9 cellular contexts compared by ENCODE assay signal in genomic region chr10:81874878-81875679, GRCh38. TPM values are rescaled to one million over a fixed set of nuclear protein-coding genes. Genes with fewer than 3 reads are reported as not detected.
DNase-seq lines count a peak whose midpoint lies in the region; ATAC-seq and TF ChIP-seq lines count a peak whose summit lies in the region.
"Had no signal": no experiment of that assay in that cellular context is flagged by ENCODE, and none has a peak within 500 bp of the region (broad histone marks: within the 10 kb centered on the region; RNA-seq: fewer than 3 reads in every experiment).

TSS of gene NRG3 (plus strand) at chr10:81875194.

- H3K36me3 ChIP-seq in GM06990 (ENCODE audit: control insufficient read depth, insufficient read depth, low read length) (no peaks in the 10 kb centered on the region), osteoblast (ENCODE audit: insufficient read depth, low read length) (no peaks in the 10 kb centered on the region)

- H3K4me1 Mint-ChIP-seq in endothelial cell (ENCODE audit: unreplicated experiment): peaks cover 16% of the 10 kb centered on the region

- peak within 1 kb of the TSS; percentile 95 for H3K4me3 Mint-ChIP-seq in endothelial cell (ENCODE audit: unreplicated experiment)

- TF ChIP-seq CTCF in GM06990 (IDR thresholded peaks at IDR 0.05; ENCODE audit: insufficient read depth, low read length, poor library complexity, severe bottlenecking) (no peak), endothelial cell (IDR thresholded peaks at IDR 0.05; ENCODE audit: unreplicated experiment) (no peak), osteoblast (IDR thresholded peaks at IDR 0.05; ENCODE audit: extremely low read depth, low read depth, low read length) (no peak)

- H3K9me3 ChIP-seq in osteoblast (ENCODE audit: low read depth, low read length): no peaks in the 10 kb centered on the region

- no peak within 1 kb of the TSS for H2AFZ ChIP-seq in osteoblast (ENCODE audit: low read length)

- DNase-seq in GM06990 (ENCODE audit: extremely low read depth, insufficient read length): peak; percentile 5
- peak; percentile 49 for DNase-seq in endothelial cell (ENCODE audit: low spot score)
- peak; percentile 34 for DNase-seq in osteoblast (ENCODE audit: insufficient read length, low spot score, missing footprints)
- DNase-seq in ureter (ENCODE audit: low spot score): no peak
- DNase-seq in activated CD8-positive, alpha-beta memory T cell treated with anti-CD3 and anti-CD28 coated beads for 24 hours: no peak
- DNase-seq: SHP77 had no signal

- no peaks in the 10 kb centered on the region for H3K27me3 ChIP-seq in GM06990 (replicated peaks; ENCODE audit: control insufficient read depth, insufficient read depth, low read length)
- H3K27me3 ChIP-seq in osteoblast (ENCODE audit: insufficient read depth, low read length): peaks cover 23% of the 10 kb centered on the region

- no peaks in the 10 kb centered on the region for H3K9me3 Mint-ChIP-seq in endothelial cell (ENCODE audit: unreplicated experiment)

- H3K27ac Mint-ChIP-seq in endothelial cell (ENCODE audit: unreplicated experiment): peak within 1 kb of the TSS; percentile 92

- H3K79me2 ChIP-seq in osteoblast (ENCODE audit: insufficient read depth, low read length): no peaks in the 10 kb centered on the region

- H3K4me3 ChIP-seq in GM06990 (replicated peaks; ENCODE audit: low read depth, low read length) (no peak within 1 kb of the TSS), osteoblast (ENCODE audit: insufficient read depth, low read length) (no peak within 1 kb of the TSS)

- H3K36me3 Mint-ChIP-seq in endothelial cell (ENCODE audit: low read depth, unreplicated experiment): peaks cover 4% of the 10 kb centered on the region

- no peak within 1 kb of the TSS for H3K27ac ChIP-seq in osteoblast (ENCODE audit: low read depth, low read length)

- no peaks in the 10 kb centered on the region for H4K20me1 ChIP-seq in osteoblast (ENCODE audit: insufficient read depth, low read length)

- no peaks in the 10 kb centered on the region for H3K4me1 ChIP-seq in osteoblast (ENCODE audit: insufficient read depth, low read length)

- no peak within 1 kb of the TSS for H3K4me2 ChIP-seq in osteoblast (ENCODE audit: insufficient read depth, low read length)

- peaks cover 12% of the 10 kb centered on the region for H3K27me3 Mint-ChIP-seq in endothelial cell (ENCODE audit: unreplicated experiment)

- peak; percentile 29 for ATAC-seq in HG03432 (IDR thresholded peaks at IDR 0.05; ENCODE audit: unreplicated experiment)
- no peak for ATAC-seq in HG03457 (IDR thresholded peaks at IDR 0.05; ENCODE audit: unreplicated experiment)
- ATAC-seq in HG03520 (IDR thresholded peaks at IDR 0.05; ENCODE audit: unreplicated experiment): no peak

RNA-seq across cellular contexts. Expression of gene NRG3, which starts in this region (rescaled TPM):
- total RNA-seq in endothelial cell (ENCODE audit: unreplicated experiment): 8.2 TPM
- not detected in 2 replicates for total RNA-seq in osteoblast
- total RNA-seq in ureter: 0.57 TPM

Comparison
In these comparisons a context has a peak if more than half of its experiments do, and no peak if none do; other contexts are left out.
1. Peak in DNase-seq in osteoblast; RNA of the gene not detected or under 1 TPM.
2. DNase-seq: peak in GM06990 (single experiment) and endothelial cell (single experiment); none in ureter (single experiment) and activated CD8-positive, alpha-beta memory T cell treated with anti-CD3 and anti-CD28 coated beads for 24 hours (single experiment).